Comparison of ENCODE assay signal across 1 cellular context in genomic region chr7:96596120-96596826, GRCh38.
TF ChIP-seq lines count a peak whose summit lies in the region.

No MANE protein-coding gene starts in this region.

TF ChIP-seq in HEK293, 187 proteins besides CTCF, POLR2A, EP300 and RAD21 (continued from another document and continues in another):
- peak; percentile 86 for TF ChIP-seq PRDM6 (tag by site-specific recombination; IDR thresholded peaks at IDR 0.05)
- no peak for TF ChIP-seq ZNF132 (tag by site-specific recombination; IDR thresholded peaks at IDR 0.05; ENCODE audit: borderline replicate concordance)
- TF ChIP-seq ZNF350 (tag by site-specific recombination; IDR thresholded peaks at IDR 0.05), result no peak
- no peak for TF ChIP-seq ZNF624 (tag by site-specific recombination; IDR thresholded peaks at IDR 0.05)
- no peak for TF ChIP-seq MEIS1 (CRISPR knock-in tag; IDR thresholded peaks at IDR 0.05; ENCODE audit: borderline replicate concordance)
- TF ChIP-seq ZSCAN23 (tag by site-specific recombination; IDR thresholded peaks at IDR 0.05), result no peak
- TF ChIP-seq ZNF558 (tag by site-specific recombination; IDR thresholded peaks at IDR 0.05), result no peak
- TF ChIP-seq ZNF18 (tag by site-specific recombination; IDR thresholded peaks at IDR 0.05), result peak; percentile 96
- no peak for TF ChIP-seq ZNF585B (tag by site-specific recombination; IDR thresholded peaks at IDR 0.05)
- TF ChIP-seq SP7 (tag by site-specific recombination; IDR thresholded peaks at IDR 0.05), result peak; percentile 90
- no peak for TF ChIP-seq ZNF140 (tag by site-specific recombination; IDR thresholded peaks at IDR 0.05)
- peak; percentile 98 for TF ChIP-seq OSR2 (tag by site-specific recombination; IDR thresholded peaks at IDR 0.05)
- no peak for TF ChIP-seq ZNF792 (tag by site-specific recombination; IDR thresholded peaks at IDR 0.05)
- 0 out of 2 replicates have a peak, but pooled peaks have one; percentile 53 for TF ChIP-seq TCF7L2 (IDR thresholded peaks at IDR 0.05; ENCODE audit: borderline replicate concordance, low read depth, low read length)
- TF ChIP-seq KLF10 (tag by site-specific recombination; IDR thresholded peaks at IDR 0.05), result no peak
- peak; percentile 63; the same call in 1 of the 2 replicates for TF ChIP-seq MYNN (tag by site-specific recombination; IDR thresholded peaks at IDR 0.05; ENCODE audit: borderline replicate concordance)
- TF ChIP-seq ZNF670 (tag by site-specific recombination; IDR thresholded peaks at IDR 0.05; ENCODE audit: low read depth), result no peak
- TF ChIP-seq ZNF544 (tag by site-specific recombination; IDR thresholded peaks at IDR 0.05), result no peak
- no peak for TF ChIP-seq ZBTB20 (tag by site-specific recombination; IDR thresholded peaks at IDR 0.05)
- TF ChIP-seq ZNF776 (tag by site-specific recombination; IDR thresholded peaks at IDR 0.05; ENCODE audit: borderline replicate concordance), result no peak
- TF ChIP-seq EGR2 (tag by site-specific recombination; IDR thresholded peaks at IDR 0.05; ENCODE audit: low read depth), result no peak
- no peak for TF ChIP-seq ZNF416 (tag by site-specific recombination; IDR thresholded peaks at IDR 0.05)
- TF ChIP-seq SCRT2 (tag by site-specific recombination; IDR thresholded peaks at IDR 0.05), result 0 out of 2 replicates have a peak, but pooled peaks have one; percentile 21
- TF ChIP-seq ZNF664 (tag by site-specific recombination; IDR thresholded peaks at IDR 0.05), result no peak
- no peak for TF ChIP-seq ZNF658 (tag by site-specific recombination; IDR thresholded peaks at IDR 0.05)
- no peak for TF ChIP-seq HOXC10 (CRISPR knock-in tag; IDR thresholded peaks at IDR 0.05)
- no peak for TF ChIP-seq ZNF692 (tag by site-specific recombination; IDR thresholded peaks at IDR 0.05)
- TF ChIP-seq ZBTB48 (tag by site-specific recombination; IDR thresholded peaks at IDR 0.05), result peak; percentile 61; the same call in 1 of the 2 replicates
- no peak for TF ChIP-seq ZNF449 (tag by site-specific recombination; IDR thresholded peaks at IDR 0.05)
- TF ChIP-seq GLI4 (tag by site-specific recombination; IDR thresholded peaks at IDR 0.05), result no peak
- TF ChIP-seq HOXD13 (CRISPR knock-in tag; IDR thresholded peaks at IDR 0.05; ENCODE audit: borderline replicate concordance), result 0 out of 2 replicates have a peak, but pooled peaks have one; percentile 48
- no peak for TF ChIP-seq KLF1 (tag by site-specific recombination; IDR thresholded peaks at IDR 0.05)
- peak; percentile 94 for TF ChIP-seq ZXDB (tag by site-specific recombination; IDR thresholded peaks at IDR 0.05)
- no peak for TF ChIP-seq SP2 (tag by site-specific recombination; IDR thresholded peaks at IDR 0.05)
- TF ChIP-seq ZNF112 (tag by site-specific recombination; IDR thresholded peaks at IDR 0.05), result no peak
- TF ChIP-seq KLF17 (tag by site-specific recombination; IDR thresholded peaks at IDR 0.05), result no peak
- no peak for TF ChIP-seq ZNF23 (tag by site-specific recombination; IDR thresholded peaks at IDR 0.05; ENCODE audit: borderline replicate concordance)
- no peak for TF ChIP-seq BCL11B (tag by site-specific recombination; IDR thresholded peaks at IDR 0.05; ENCODE audit: low read depth)
- TF ChIP-seq ZBTB1 (tag by site-specific recombination; IDR thresholded peaks at IDR 0.05), result no peak
- TF ChIP-seq REST (tag by site-specific recombination; IDR thresholded peaks at IDR 0.05), result no peak
- no peak for TF ChIP-seq ZNF2 (tag by site-specific recombination; IDR thresholded peaks at IDR 0.05)
- TF ChIP-seq ZNF16 (tag by site-specific recombination; IDR thresholded peaks at IDR 0.05; ENCODE audit: low read depth), result no peak
- TF ChIP-seq YY1 (tag by site-specific recombination; IDR thresholded peaks at IDR 0.05), result no peak
- no peak for TF ChIP-seq ZNF280D (tag by site-specific recombination; IDR thresholded peaks at IDR 0.05)
- TF ChIP-seq GFI1B (tag by site-specific recombination; IDR thresholded peaks at IDR 0.05), result 0 out of 2 replicates have a peak, but pooled peaks have one; percentile 62
- TF ChIP-seq ZNF560 (tag by site-specific recombination; IDR thresholded peaks at IDR 0.05; ENCODE audit: borderline replicate concordance), result no peak
- TF ChIP-seq RBAK (tag by site-specific recombination; IDR thresholded peaks at IDR 0.05), result no peak
- TF ChIP-seq MZF1 (tag by site-specific recombination; IDR thresholded peaks at IDR 0.05; ENCODE audit: borderline replicate concordance), result peak; percentile 56; the same call in 1 of the 2 replicates
- no peak for TF ChIP-seq ZBTB11 (tag by site-specific recombination; conservative IDR thresholded peaks at IDR 0.05; ENCODE audit: low read depth)
- peak; percentile 97 for TF ChIP-seq FEZF1 (tag by site-specific recombination; IDR thresholded peaks at IDR 0.05)
